Comparison of ENCODE assay signal across 8 cellular contexts in genomic region chr11:64306876-64307622, GRCh38. TPM values are rescaled to one million over a fixed set of nuclear protein-coding genes. Genes with fewer than 3 reads are reported as not detected.
A peak's percentile ranks its signal among the peaks of the same experiment; 100 is the strongest.
DNase-seq lines count a peak whose midpoint lies in the region; ATAC-seq, FAIRE-seq and TF ChIP-seq lines count a peak whose summit lies in the region.

No MANE protein-coding gene starts in this region.

- peak overlapping the region; percentile 88 for H3K9ac ChIP-seq in BLaER1
- peak overlapping the region; percentile 88 for H3K9ac ChIP-seq in Loucy (ENCODE audit: low read depth, low read length, poor library complexity, severe bottlenecking)
- peak overlapping the region in 3 of 4 experiments; percentile 4 to 55 (median 22); a peak in 3 of 7 replicates for H3K9ac ChIP-seq in H1 (replicated peaks in 1 of 4; ENCODE audit: extremely low read depth in 1 of 4, low read depth in 3 of 4, low read length in 3 of 4)

- no peak for TF ChIP-seq EP300 in H1 (IDR thresholded peaks at IDR 0.05; ENCODE audit: borderline replicate concordance in 1 of 2, low read depth in 2 of 2, low read length in 2 of 2)

- H4K8ac ChIP-seq in H1 (ENCODE audit: extremely low read depth, insufficient read depth, low read length) = peak overlapping the region; percentile 7; the same call in 1 of the 2 replicates

- H3K9me3 ChIP-seq in BLaER1 = no peaks in the 10 kb centered on the region
- H3K9me3 ChIP-seq in Loucy (ENCODE audit: insufficient read depth, low read depth, low read length) = no peaks in the 10 kb centered on the region
- H3K9me3 ChIP-seq in H1 (ENCODE audit: insufficient read depth in 2 of 2, low read depth in 1 of 2, low read length in 1 of 2) = no peaks in the 10 kb centered on the region

- H3K36me3 ChIP-seq in BLaER1 = peaks cover 22% of the 10 kb centered on the region
- H3K36me3 ChIP-seq in Loucy (ENCODE audit: insufficient read depth, low read length) = no peaks in the 10 kb centered on the region
- H3K36me3 ChIP-seq in H1 (ENCODE audit: control insufficient read depth in 2 of 4, insufficient read depth in 4 of 4, low read length in 3 of 4) = no peaks in the 10 kb centered on the region

- H2BK120ac ChIP-seq in H1 (replicated peaks; ENCODE audit: low read depth, low read length) = no peak overlapping the region

- H3K23me2 ChIP-seq in H1 (ENCODE audit: low read depth, low read length) = peaks cover 8% of the 10 kb centered on the region; the same call in 1 of the 2 replicates

- peaks cover 15 to 23% of the 10 kb centered on the region in 2 donors for H3K4me1 Mint-ChIP-seq in natural killer cell

- H3K4me1 ChIP-seq in BLaER1 = peaks cover 34% of the 10 kb centered on the region
- H3K4me1 ChIP-seq in Loucy (ENCODE audit: insufficient read depth, low read length, poor library complexity, severe bottlenecking) = peaks cover 18% of the 10 kb centered on the region
- H3K4me1 ChIP-seq in H1 (replicated peaks in 1 of 4; ENCODE audit: control insufficient read depth in 3 of 4, insufficient read depth in 4 of 4, low read length in 3 of 4) = peaks cover 3 to 14% (median 12%) of the 10 kb centered on the region in 4 experiments; a peak in 6 of 7 replicates

- H3K27ac ChIP-seq in BLaER1 (peak overlapping the region; percentile 83), H1 (ENCODE audit: low read depth, low read length) (no peak overlapping the region)

- no peak overlapping the region for H4K91ac ChIP-seq in H1 (replicated peaks; ENCODE audit: insufficient read length, low read length)

- no peaks in the 10 kb centered on the region for H3K9me3 Mint-ChIP-seq in natural killer cell

- 0 out of 2 replicates have a peak overlapping the region, but pooled peaks have one; percentile 90 for H2BK12ac ChIP-seq in H1 (ENCODE audit: low read depth, low read length)

- no peak overlapping the region for H3K56ac ChIP-seq in H1 (replicated peaks; ENCODE audit: insufficient read length, low read depth, low read length)

- H3F3A ChIP-seq in Loucy (ENCODE audit: low read depth) = 0 out of 2 replicates have a peak, but pooled peaks cover 3% of the 10 kb centered on the region

- no peak overlapping the region for H3K4ac ChIP-seq in H1 (replicated peaks; ENCODE audit: insufficient read length, low read depth, low read length)

- H2BK5ac ChIP-seq in H1 (ENCODE audit: low read depth, low read length) = no peak overlapping the region

- H2AFZ ChIP-seq in Loucy (ENCODE audit: low read length) = no peak overlapping the region
- no peak overlapping the region for H2AFZ ChIP-seq in H1 (ENCODE audit: low read length)

- H3K9me2 ChIP-seq in Loucy (replicated peaks; ENCODE audit: low read depth, low read length) = no peaks in the 10 kb centered on the region

- H3K4me2 ChIP-seq in BLaER1 (peak overlapping the region; percentile 99), Loucy (ENCODE audit: low read depth, low read length, poor library complexity, severe bottlenecking) (peak overlapping the region; percentile 93), H1 (ENCODE audit: insufficient read depth in 1 of 2, low read depth in 2 of 2, low read length in 2 of 2) (peak overlapping the region; percentile 96 to 98)

- peak overlapping the region; percentile 86 for H3K4me3 ChIP-seq in BLaER1
- H3K4me3 ChIP-seq in Loucy (ENCODE audit: low read length, poor library complexity, severe bottlenecking) = peak overlapping the region; percentile 96
- H3K4me3 ChIP-seq in H1 (ENCODE audit: extremely low read depth in 1 of 4, insufficient read depth in 2 of 4, low read depth in 3 of 4, low read length in 4 of 4) = peak overlapping the region; percentile 62 to 93 (median 83)

- H4K20me1 ChIP-seq in BLaER1 (peaks cover 32% of the 10 kb centered on the region), Loucy (ENCODE audit: insufficient read depth, low read length, poor library complexity, severe bottlenecking) (peaks cover 21% of the 10 kb centered on the region), H1 (replicated peaks in 1 of 2; ENCODE audit: control insufficient read depth in 1 of 2, insufficient read depth in 2 of 2, low read length in 2 of 2) (peaks cover 2 to 3% of the 10 kb centered on the region in 2 experiments)

- DNase-seq in H1 (ENCODE audit: low read depth in 1 of 2, low spot score in 2 of 2) = no peak
- no peak for DNase-seq in natural killer cell
- DNase-seq in SHP77 treated with DMSO at 0.1 percent for 48 hours (lab: John Stamatoyannopoulos, UW) = no peak
- DNase-seq in activated CD4-positive, CD25-positive, alpha-beta regulatory T cell treated with anti-CD3 and anti-CD28 coated beads, Interleukin-2, amount 50 U/mL, for 72 hours = no peak
- DNase-seq in activated CD8-positive, alpha-beta memory T cell treated with anti-CD3 and anti-CD28 coated beads for 24 hours = no peak

- H2BK20ac ChIP-seq in H1 (ENCODE audit: low read length) = no peak overlapping the region

- POLR2A ChIA-PET in H1 (lab: Charles Lee; ENCODE audit: partially characterized antibody) = interaction anchor here (0.6 to 3.9 kb wide), 4 partner anchors 10 to 61 kb away, joined by 3 to 24 read pairs (median 4); partner anchors contain the start of genes PRDX5 and TRMT112

- no peak overlapping the region for H2AK5ac ChIP-seq in H1 (ENCODE audit: low read depth, low read length)

- ATAC-seq in natural killer cell (no peak), GM21737 (IDR thresholded peaks at IDR 0.05; ENCODE audit: unreplicated experiment) (no peak)

- FAIRE-seq in H1 (lab: Jason Lieb, UNC) = no peak

- H3K27me3 Mint-ChIP-seq in natural killer cell (ENCODE audit: low read depth in 2 of 2) = no peaks in the 10 kb centered on the region

- H4K5ac ChIP-seq in H1 (ENCODE audit: insufficient read length, low read depth, low read length) = no peak overlapping the region

- no peaks in the 10 kb centered on the region for H3K36me3 Mint-ChIP-seq in natural killer cell

- H3K27me3 ChIP-seq in BLaER1 (peaks cover under 1% of the 10 kb centered on the region; the same call in 1 of the 2 replicates), Loucy (ENCODE audit: insufficient read depth, low read length, poor library complexity, severe bottlenecking) (no peaks in the 10 kb centered on the region), H1 (replicated peaks in 1 of 4; ENCODE audit: control insufficient read depth in 3 of 4, extremely low read depth in 1 of 4, insufficient read depth in 3 of 4, low read length in 3 of 4) (peaks cover 0 to 5% (median under 1%) of the 10 kb centered on the region in 4 experiments; a peak in 2 of 7 replicates)

- H3K79me1 ChIP-seq in H1 (ENCODE audit: low read depth, low read length) = peaks cover 13% of the 10 kb centered on the region; the same call in 1 of the 2 replicates

- peak overlapping the region; percentile 96 for H3K4me3 Mint-ChIP-seq in natural killer cell

- H3K23ac ChIP-seq in H1 (ENCODE audit: insufficient read length) = no peak overlapping the region

- 0 out of 2 replicates have a peak overlapping the region, but pooled peaks have one; percentile 88 for H2BK15ac ChIP-seq in H1 (ENCODE audit: low read length)

- peak overlapping the region; percentile 13; the same call in 1 of the 2 replicates for H3K18ac ChIP-seq in H1 (ENCODE audit: extremely low read depth, low read length)

- H3K27ac Mint-ChIP-seq in natural killer cell = peak overlapping the region; percentile 91 to 97

- WGBS in H1 (ENCODE audit: extremely low coverage in 1 of 2, insufficient coverage in 1 of 2, insufficient read length in 1 of 2, insufficient replicate concordance in 2 of 2, low coverage in 1 of 2, low lambda C conversion rate in 2 of 2, missing lambda C conversion rate in 1 of 2), 2 experiments = 88% methylated on average over 11 of the region's 15 CpGs; no CpG with 5 or more reads in 1 of the 2 experiments

- no peak for TF ChIP-seq POLR2A in H1 (IDR thresholded peaks at IDR 0.05; ENCODE audit: control extremely low read depth in 1 of 2, low read depth in 2 of 2, low read length in 2 of 2)

- intact Hi-C loops in natural killer cell (cut with micrococcal nuclease) = loop anchor here (5.0 kb wide), 1 partner anchor 35 kb away; the partner anchor contains the start of gene CCDC88B

- no peak for TF ChIP-seq RAD21 in H1 (IDR thresholded peaks at IDR 0.05 in 1 of 2, conservative IDR thresholded peaks at IDR 0.05 in 1 of 2; ENCODE audit: low read depth in 2 of 2, low read length in 2 of 2)

- H3K79me2 ChIP-seq in Loucy (ENCODE audit: insufficient read depth, low read length) = peaks cover 34% of the 10 kb centered on the region
- H3K79me2 ChIP-seq in H1 (ENCODE audit: control insufficient read depth in 1 of 2, insufficient read depth in 2 of 2, low read length in 2 of 2) = peaks cover 0 to 21% of the 10 kb centered on the region in 2 experiments; a peak in 2 of 4 replicates

- CTCF ChIA-PET in H1 (lab: Charles Lee; ENCODE audit: partially characterized antibody) = interaction anchor here (0.6 to 20.8 kb wide), 6 partner anchors 11 to 253 kb away, joined by 3 to 614 read pairs (median 4); partner anchors contain the start of genes CCDC88B, PRDX5 and TRMT112

- H3K14ac ChIP-seq in H1 (ENCODE audit: insufficient read length) = no peak overlapping the region

- TF ChIP-seq CTCF in Loucy (conservative IDR thresholded peaks at IDR 0.05; ENCODE audit: low read length) = no peak
- TF ChIP-seq CTCF in H1 (IDR thresholded peaks at IDR 0.05; ENCODE audit: control extremely low read depth in 1 of 3, insufficient read depth in 1 of 3, low read depth in 1 of 3, low read length in 3 of 3) = no peak
- TF ChIP-seq CTCF in natural killer cell (IDR thresholded peaks at IDR 0.05) = no peak

RNA-seq across cellular contexts. Expression of gene ESRRA, which starts 1.7 kb away (rescaled TPM):
- 36.1 and 37.0 TPM in 2 replicates for total RNA-seq in H1 (2021; fragmentation: NEBNext Ultra II Directional; extraction: Animal tissue kit (Norgen Biotek cat#: 25700))
- polyA plus RNA-seq in H1 (2011; rRNA removed) = 18.2 and 20.9 TPM in 2 replicates
- 24.8 TPM for polyA plus RNA-seq in H1 (2011; cell fraction: cytosol; rRNA removed)
- polyA plus RNA-seq in H1 (2011; cell fraction: nucleus; rRNA removed) = 29.9 TPM
- polyA plus RNA-seq in H1 (2012, experiment 1 of 2) = 24.8 to 32.6 TPM (median 31.0 TPM) in 4 replicates
- 28.6 TPM for polyA plus RNA-seq in H1 (2012, experiment 2 of 2)
- polyA plus RNA-seq in H1 (2013, experiment 1 of 2) = 13.1 TPM
- 13.3 TPM for polyA plus RNA-seq in H1 (2013, experiment 2 of 2)
- 9.2 and 9.3 TPM in 2 replicates for polyA minus RNA-seq in H1 (2011; rRNA and poly(A)+ RNA removed)
- 19.5 TPM for polyA minus RNA-seq in H1 (2011; cell fraction: cytosol; rRNA and poly(A)+ RNA removed)
- 13.9 TPM for polyA minus RNA-seq in H1 (2011; cell fraction: nucleus; rRNA and poly(A)+ RNA removed)
- total RNA-seq in natural killer cell = 10 to 100 TPM; 47.1 to 51.3 (median 50.0) TPM

RNA-seq across cellular contexts. Expression of gene CATSPERZ, which starts 6.9 kb away (rescaled TPM):
- not detected in 2 replicates for total RNA-seq in H1 (2021; fragmentation: NEBNext Ultra II Directional; extraction: Animal tissue kit (Norgen Biotek cat#: 25700))
- polyA plus RNA-seq in H1 (2011; rRNA removed) = 0.77 and 1.1 TPM in 2 replicates
- 0.85 TPM for polyA plus RNA-seq in H1 (2011; cell fraction: cytosol; rRNA removed)
- 1.6 TPM for polyA plus RNA-seq in H1 (2011; cell fraction: nucleus; rRNA removed)
- 0.46 to 0.96 TPM (median 0.73 TPM) in 3 of 4 replicates, not detected in the other for polyA plus RNA-seq in H1 (2012, experiment 1 of 2)
- polyA plus RNA-seq in H1 (2012, experiment 2 of 2) = 0.71 TPM
- 0.49 TPM for polyA plus RNA-seq in H1 (2013, experiment 1 of 2)
- polyA plus RNA-seq in H1 (2013, experiment 2 of 2) = 0.66 TPM
- polyA minus RNA-seq in H1 (2011; rRNA and poly(A)+ RNA removed) = not detected in 2 replicates
- not detected for polyA minus RNA-seq in H1 (2011; cell fraction: cytosol; rRNA and poly(A)+ RNA removed)
- polyA minus RNA-seq in H1 (2011; cell fraction: nucleus; rRNA and poly(A)+ RNA removed) = not detected
- under 1 TPM in 2 of 3 donors, not detected in 1; 0.80 to 0.90 TPM for total RNA-seq in natural killer cell

RNA-seq across cellular contexts. Expression of gene TRMT112, which starts 10.3 kb away (rescaled TPM):
- 300 and 326 TPM in 2 replicates for total RNA-seq in H1 (2021; fragmentation: NEBNext Ultra II Directional; extraction: Animal tissue kit (Norgen Biotek cat#: 25700))
- polyA plus RNA-seq in H1 (2011; rRNA removed) = 650 and 707 TPM in 2 replicates
- polyA plus RNA-seq in H1 (2011; cell fraction: cytosol; rRNA removed) = 604 TPM
- 183 TPM for polyA plus RNA-seq in H1 (2011; cell fraction: nucleus; rRNA removed)
- polyA plus RNA-seq in H1 (2012, experiment 1 of 2) = 380 to 473 TPM (median 438 TPM) in 4 replicates
- polyA plus RNA-seq in H1 (2012, experiment 2 of 2) = 1,230 TPM
- 542 TPM for polyA plus RNA-seq in H1 (2013, experiment 1 of 2)
- polyA plus RNA-seq in H1 (2013, experiment 2 of 2) = 524 TPM
- polyA minus RNA-seq in H1 (2011; rRNA and poly(A)+ RNA removed) = 31.9 and 44.7 TPM in 2 replicates
- polyA minus RNA-seq in H1 (2011; cell fraction: cytosol; rRNA and poly(A)+ RNA removed) = 101 TPM
- polyA minus RNA-seq in H1 (2011; cell fraction: nucleus; rRNA and poly(A)+ RNA removed) = 54.3 TPM
- total RNA-seq in natural killer cell = 100 to 1,000 TPM in 2 of 3 donors, 10 to 100 TPM in 1; 98.4 to 106 (median 105) TPM

RNA-seq across cellular contexts. Expression of gene PRDX5, which starts 10.9 kb away (rescaled TPM):
- total RNA-seq in H1 (2021; fragmentation: NEBNext Ultra II Directional; extraction: Animal tissue kit (Norgen Biotek cat#: 25700)) = 201 and 225 TPM in 2 replicates
- 582 and 631 TPM in 2 replicates for polyA plus RNA-seq in H1 (2011; rRNA removed)
- 623 TPM for polyA plus RNA-seq in H1 (2011; cell fraction: cytosol; rRNA removed)
- polyA plus RNA-seq in H1 (2011; cell fraction: nucleus; rRNA removed) = 281 TPM
- 323 to 414 TPM (median 375 TPM) in 4 replicates for polyA plus RNA-seq in H1 (2012, experiment 1 of 2)
- 341 TPM for polyA plus RNA-seq in H1 (2012, experiment 2 of 2)
- polyA plus RNA-seq in H1 (2013, experiment 1 of 2) = 135 TPM
- polyA plus RNA-seq in H1 (2013, experiment 2 of 2) = 134 TPM
- polyA minus RNA-seq in H1 (2011; rRNA and poly(A)+ RNA removed) = 60.4 and 79.8 TPM in 2 replicates
- polyA minus RNA-seq in H1 (2011; cell fraction: cytosol; rRNA and poly(A)+ RNA removed) = 77.1 TPM
- 54.4 TPM for polyA minus RNA-seq in H1 (2011; cell fraction: nucleus; rRNA and poly(A)+ RNA removed)
- total RNA-seq in natural killer cell = 100 to 1,000 TPM in 1 of 3 donors, 10 to 100 TPM in 2; 85.9 to 104 (median 88.8) TPM

RNA-seq across cellular contexts. Expression of gene KCNK4, which starts 15.9 kb away (rescaled TPM):
- total RNA-seq in H1 (2021; fragmentation: NEBNext Ultra II Directional; extraction: Animal tissue kit (Norgen Biotek cat#: 25700)) = 0.19 TPM in 1 of 2 replicates, not detected in the other
- not detected in 2 replicates for polyA plus RNA-seq in H1 (2011; rRNA removed)
- polyA plus RNA-seq in H1 (2011; cell fraction: cytosol; rRNA removed) = not detected
- polyA plus RNA-seq in H1 (2011; cell fraction: nucleus; rRNA removed) = 0.33 TPM
- polyA plus RNA-seq in H1 (2012, experiment 1 of 2) = 0.12 to 0.18 TPM in 2 of 4 replicates, not detected in the others
- polyA plus RNA-seq in H1 (2012, experiment 2 of 2) = 0.12 TPM
- polyA plus RNA-seq in H1 (2013, experiment 1 of 2) = 0.16 TPM
- polyA plus RNA-seq in H1 (2013, experiment 2 of 2) = 0.11 TPM
- not detected in 2 replicates for polyA minus RNA-seq in H1 (2011; rRNA and poly(A)+ RNA removed)
- not detected for polyA minus RNA-seq in H1 (2011; cell fraction: cytosol; rRNA and poly(A)+ RNA removed)
- polyA minus RNA-seq in H1 (2011; cell fraction: nucleus; rRNA and poly(A)+ RNA removed) = not detected
- under 1 TPM in 2 of 3 donors, not detected in 1; 0.30 to 0.86 TPM for total RNA-seq in natural killer cell

Comparison
In these comparisons a context has a peak if more than half of its experiments do, and no peak if none do; other contexts are left out.
1. H3K9ac ChIP-seq: peak in every context shown above with its lines; median percentile 88 in BLaER1; 88 in Loucy; 22 in H1.